29 cellular contexts compared by ENCODE assay signal in the genomic region with DNA sequence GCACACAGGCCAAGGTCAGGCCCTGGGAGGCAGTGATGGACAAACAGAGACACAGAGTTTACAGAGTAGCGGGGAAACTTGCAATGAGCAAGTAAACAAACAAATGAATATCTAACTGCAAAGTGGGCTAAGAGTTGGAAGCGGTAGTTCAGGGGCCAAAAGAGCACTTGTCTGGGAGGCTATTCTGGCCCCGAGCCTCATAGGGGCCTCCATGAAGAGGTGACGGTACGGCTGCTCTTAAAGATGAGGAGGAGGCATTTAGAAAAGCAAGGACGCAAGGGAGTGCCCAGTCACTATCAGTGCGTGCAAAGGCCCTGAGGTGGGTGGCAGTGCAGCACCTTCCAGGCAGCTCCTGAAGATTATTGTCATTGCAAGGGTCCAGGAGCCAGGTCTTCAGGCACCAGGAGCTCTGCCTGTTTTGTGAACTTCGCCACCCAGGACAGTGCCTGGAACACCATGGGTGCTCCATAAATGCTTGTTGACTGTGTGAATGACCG. TPM values are rescaled to one million over a fixed set of nuclear protein-coding genes. Genes with fewer than 3 reads are reported as not detected.
"Had no signal": no experiment of that assay in that cellular context is flagged by ENCODE, and none has a peak within 500 bp of the region (broad histone marks: within the 10 kb centered on the region; RNA-seq: fewer than 3 reads in every experiment).

No MANE protein-coding gene starts in this region.

- H3K4me2 ChIP-seq: neural progenitor cell had no signal

- H3K9me3 ChIP-seq: left lung, lower lobe of right lung, pancreas, prostate gland, sigmoid colon, spleen, tibial nerve, upper lobe of left lung, vagina had no signal

- H3K27me3 ChIP-seq: left lung, neural progenitor cell, pancreas, sigmoid colon, spleen, upper lobe of left lung, vagina had no signal

- H3K9ac ChIP-seq: neural progenitor cell had no signal

- H3K4me1 ChIP-seq: left lung, lower lobe of right lung, pancreas, prostate gland, sigmoid colon, upper lobe of left lung had no signal

- H3K4me3 ChIP-seq: left lung, lower lobe of right lung, neural progenitor cell, pancreas, prostate gland, sigmoid colon, spleen, tibial nerve, upper lobe of left lung, vagina had no signal

- H3K36me3 ChIP-seq: left lung, lower lobe of right lung, neural progenitor cell, pancreas, prostate gland, sigmoid colon, spleen, tibial nerve, upper lobe of left lung, vagina had no signal

- FAIRE-seq: islet of Langerhans, kidney, pancreas, small intestine had no signal

- ATAC-seq: left colon; left lung; lower lobe of right lung; natural killer cell; pancreas; right cardiac atrium; stimulated activated naive CD8-positive, alpha-beta T cell treated with anti-CD3 and anti-CD28 coated beads, Interleukin-15, amount 100 ng/mL, for 72 hours had no signal

- DNase-seq: hypothalamus; immature natural killer cell; left colon; left lung; lower lobe of right lung; mammary epithelial cell; mesendoderm; naive B cell; natural killer cell; nephron progenitor cell; retina; right cardiac atrium; sigmoid colon; small intestine; spleen; stimulated activated CD4-positive, alpha-beta T cell treated with anti-CD3 and anti-CD28 coated beads, Interleukin-4, amount 100 ng/mL, for 4 hours; stimulated activated CD8-positive, alpha-beta memory T cell treated with anti-CD3 and anti-CD28 coated beads, Interleukin-4, amount 100 ng/mL, for 48 hours; stimulated activated naive CD4-positive, alpha-beta T cell treated with Interleukin-2 at 50 U/mL for 16 hours; stimulated activated naive CD8-positive, alpha-beta T cell treated with anti-CD3 and anti-CD28 coated beads, Interleukin-15, amount 100 ng/mL, for 72 hours; substantia nigra had no signal

- H2AFZ ChIP-seq: neural progenitor cell had no signal

- H3K27ac ChIP-seq: left lung, lower lobe of right lung, neural progenitor cell, pancreas, prostate gland, sigmoid colon, spleen, tibial nerve, upper lobe of left lung, vagina had no signal

RNA-seq across cellular contexts. Expression of a gene that starts 4.4 kb away (rescaled TPM):
- polyA plus RNA-seq: mammary epithelial cell had no signal

RNA-seq across cellular contexts. Expression of a gene that starts 31.4 kb away (rescaled TPM):
- total RNA-seq: mesothelial cell of epicardium had no signal
